ENCODE assay signal across 17 cellular contexts in genomic region chr1:145947551-145947950, GRCh38.
"Had no signal": no experiment of that assay in that cellular context is flagged by ENCODE, and none has a peak within 500 bp of the region (broad histone marks: within the 10 kb centered on the region; RNA-seq: fewer than 3 reads in every experiment).

No MANE protein-coding gene starts in this region.

- H3K4me3 ChIP-seq: ascending aorta, breast epithelium, gastroesophageal sphincter, heart right ventricle, lung, spleen had no signal

- DNase-seq: activated B cell treated with CpG ODN at 0.5 μM for 24 hours; activated CD4-positive, alpha-beta memory T cell treated with anti-CD3 and anti-CD28 coated beads for 36 hours; activated CD4-positive, alpha-beta T cell treated with anti-CD3 and anti-CD28 coated beads for 4 hours; activated naive CD4-positive, alpha-beta T cell treated with Interleukin-2 at 50 U/mL for 16 hours; cerebellar nuclear complex; cortex of kidney; heart right ventricle; left colon; midbrain; retina; spleen; stimulated activated naive B cell treated with anti-CD40 and anti-IgM and Interleukin-4, amounts not matched to agents 10 μg/mL and 1 μg/mL and 100 μg/mL, for 72 hours had no signal

- H3K27me3 Mint-ChIP-seq: activated B cell treated with CpG ODN at 0.5 μM for 24 hours; activated CD4-positive, alpha-beta memory T cell treated with anti-CD3 and anti-CD28 coated beads for 36 hours; stimulated activated naive B cell treated with anti-CD40 and anti-IgM and Interleukin-4, amounts not matched to agents 10 μg/mL and 1 μg/mL and 100 μg/mL, for 72 hours had no signal

- H3K9me3 ChIP-seq: ascending aorta, breast epithelium, gastroesophageal sphincter, heart right ventricle, spleen had no signal

- H3K27me3 ChIP-seq: ascending aorta, breast epithelium, gastroesophageal sphincter, heart right ventricle, spleen had no signal

- H3K27ac Mint-ChIP-seq: activated B cell treated with CpG ODN at 0.5 μM for 24 hours; activated CD4-positive, alpha-beta memory T cell treated with anti-CD3 and anti-CD28 coated beads for 36 hours; nephron; stimulated activated naive B cell treated with anti-CD40 and anti-IgM and Interleukin-4, amounts not matched to agents 10 μg/mL and 1 μg/mL and 100 μg/mL, for 72 hours had no signal

- H3K9me3 Mint-ChIP-seq: activated B cell treated with CpG ODN at 0.5 μM for 24 hours; activated CD4-positive, alpha-beta memory T cell treated with anti-CD3 and anti-CD28 coated beads for 36 hours; nephron; stimulated activated naive B cell treated with anti-CD40 and anti-IgM and Interleukin-4, amounts not matched to agents 10 μg/mL and 1 μg/mL and 100 μg/mL, for 72 hours had no signal

- H3K4me1 ChIP-seq: ascending aorta, breast epithelium had no signal

- H3K27ac ChIP-seq: ascending aorta, breast epithelium, gastroesophageal sphincter, heart right ventricle, spleen had no signal

- H3K4me3 Mint-ChIP-seq: activated B cell treated with CpG ODN at 0.5 μM for 24 hours; activated CD4-positive, alpha-beta memory T cell treated with anti-CD3 and anti-CD28 coated beads for 36 hours; nephron; stimulated activated naive B cell treated with anti-CD40 and anti-IgM and Interleukin-4, amounts not matched to agents 10 μg/mL and 1 μg/mL and 100 μg/mL, for 72 hours had no signal

- H3K36me3 ChIP-seq: breast epithelium had no signal
